37 cellular contexts compared by ENCODE assay signal in the genomic region with DNA sequence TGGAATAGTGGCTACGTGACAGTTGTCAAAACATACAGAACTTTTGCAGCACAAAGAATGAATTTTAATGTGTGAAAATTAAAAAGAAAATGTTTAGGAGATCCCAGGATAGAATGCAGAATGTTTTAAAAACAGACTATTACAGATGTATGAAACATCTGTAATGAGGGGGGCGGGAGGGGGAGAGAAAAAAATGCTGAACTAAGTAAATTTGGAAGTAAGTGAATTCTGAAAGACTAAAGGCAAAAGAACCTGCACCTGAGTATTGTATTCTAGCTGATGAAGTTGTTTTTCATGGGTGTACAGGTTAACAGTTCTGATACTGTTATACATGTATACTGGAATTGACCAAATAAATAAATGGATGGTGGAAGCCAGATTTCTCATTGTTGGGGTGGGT.
"Had no signal": no experiment of that assay in that cellular context is flagged by ENCODE, and none has a peak within 500 bp of the region (broad histone marks: within the 10 kb centered on the region; RNA-seq: fewer than 3 reads in every experiment).

No MANE protein-coding gene starts in this region.

- FAIRE-seq: bronchial epithelial cell, TTC549 had no signal

- H3K4me1 Mint-ChIP-seq: activated CD4-positive, alpha-beta memory T cell treated with anti-CD3 and anti-CD28 coated beads, Interleukin-2, amount 10 ng/mL, durations not matched to agents 7 days and 5 days; activated CD8-positive, alpha-beta memory T cell treated with anti-CD3 and anti-CD28 coated beads, Interleukin-2, amount 10 ng/mL, durations not matched to agents 7 days and 5 days; activated naive CD4-positive, alpha-beta T cell treated with anti-CD3 and anti-CD28 coated beads, Interleukin-2, amount 10 ng/mL, durations not matched to agents 7 days and 5 days; activated naive CD8-positive, alpha-beta T cell treated with anti-CD3 and anti-CD28 coated beads, Interleukin-2, amount 10 ng/mL, durations not matched to agents 7 days and 5 days had no signal

- H3K27ac Mint-ChIP-seq: activated B cell treated with CpG ODN at 0.5 μM for 24 hours; activated CD4-positive, alpha-beta memory T cell treated with anti-CD3 and anti-CD28 coated beads, Interleukin-2, amount 10 ng/mL, durations not matched to agents 7 days and 5 days; activated CD4-positive, alpha-beta T cell treated with anti-CD3 and anti-CD28 coated beads for 36 hours; activated CD8-positive, alpha-beta memory T cell treated with anti-CD3 and anti-CD28 coated beads, Interleukin-2, amount 10 ng/mL, durations not matched to agents 7 days and 5 days; activated CD8-positive, alpha-beta T cell treated with anti-CD3 and anti-CD28 coated beads, Interleukin-2, amount 10 ng/mL, durations not matched to agents 7 days and 5 days; activated naive CD4-positive, alpha-beta T cell treated with anti-CD3 and anti-CD28 coated beads, Interleukin-2, amount 10 ng/mL, durations not matched to agents 7 days and 5 days; activated naive CD4-positive, alpha-beta T cell treated with anti-CD3 and anti-CD28 coated beads, Interleukin-2, amount 50 U/mL, for 24 hours; activated naive CD8-positive, alpha-beta T cell; activated naive CD8-positive, alpha-beta T cell treated with anti-CD3 and anti-CD28 coated beads, Interleukin-2, amount 10 ng/mL, durations not matched to agents 7 days and 5 days; activated naive CD8-positive, alpha-beta T cell treated with anti-CD3 and anti-CD28 coated beads, Interleukin-2, amount 50 U/mL, for 24 hours; activated T-cell treated with anti-CD3 and anti-CD28 coated beads, Interleukin-2, amount 50 U/mL, for 24 hours; activated T-helper 2 cell treated with anti-CD3 and anti-CD28 coated beads, Interferon-gamma antibody, Interleukin-2, Interleukin-4, amounts not matched to agents 10 μg/mL and 5 μg/mL and 100 μg/mL, durations not matched to agents 14 hours and 24 hours and 36 hours; brain; T-helper 1 cell treated with Interleukin-12 subunit alpha and Interleukin-12 subunit beta and Interleukin-4 antibody, amounts not matched to agents 30 μg/mL and 1 μg/mL, for 36 hours; T-helper 2 cell treated with Interferon-gamma antibody and Interleukin-4, amounts not matched to agents 5 μg/mL and 100 μg/mL, for 36 hours had no signal

- H3K9me3 Mint-ChIP-seq: activated CD4-positive, alpha-beta memory T cell treated with anti-CD3 and anti-CD28 coated beads, Interleukin-2, amount 10 ng/mL, durations not matched to agents 7 days and 5 days; activated T-helper 2 cell treated with anti-CD3 and anti-CD28 coated beads, Interferon-gamma antibody, Interleukin-2, Interleukin-4, amounts not matched to agents 10 μg/mL and 5 μg/mL and 100 μg/mL, durations not matched to agents 14 hours and 24 hours and 36 hours; central memory CD8-positive, alpha-beta T cell had no signal

- H3K4me3 ChIP-seq: ascending aorta, cardiac muscle cell had no signal

- H3K27me3 ChIP-seq: ascending aorta, cardiac muscle cell had no signal

- H3K27ac ChIP-seq: ascending aorta, cardiac muscle cell, VCaP had no signal

- DNase-seq: activated B cell treated with CpG ODN at 0.5 μM for 24 hours; activated CD4-positive, alpha-beta memory T cell treated with anti-CD3 and anti-CD28 coated beads, Interleukin-2, amount 10 ng/mL, durations not matched to agents 7 days and 5 days; activated CD4-positive, alpha-beta T cell treated with anti-CD3 and anti-CD28 coated beads for 36 hours; activated CD4-positive, alpha-beta T cell treated with anti-CD3 and anti-CD28 coated beads for 48 hours; activated CD4-positive, alpha-beta T cell treated with anti-CD3 and anti-CD28 coated beads, Interleukin-2, amount 50 U/mL, for 48 hours; activated CD4-positive, CD25-positive, alpha-beta regulatory T cell treated with anti-CD3 and anti-CD28 coated beads, Interleukin-2, amount 50 U/mL, for 72 hours; activated CD8-positive, alpha-beta memory T cell treated with anti-CD3 and anti-CD28 coated beads for 24 hours; activated CD8-positive, alpha-beta memory T cell treated with anti-CD3 and anti-CD28 coated beads, Interleukin-2, amount 10 ng/mL, durations not matched to agents 7 days and 5 days; activated CD8-positive, alpha-beta memory T cell treated with anti-CD3 and anti-CD28 coated beads, Interleukin-2, amount 50 U/mL, for 48 hours; activated CD8-positive, alpha-beta T cell treated with anti-CD3 and anti-CD28 coated beads, Interleukin-2, amount 10 ng/mL, durations not matched to agents 7 days and 5 days; activated effector memory CD4-positive, alpha-beta T cell treated with Interleukin-2 at 50 U/mL for 16 hours; activated gamma-delta T cell; activated naive CD4-positive, alpha-beta T cell treated with anti-CD3 and anti-CD28 coated beads, Interleukin-2, amount 10 ng/mL, durations not matched to agents 7 days and 5 days; activated naive CD4-positive, alpha-beta T cell treated with Interleukin-2 at 50 U/mL for 16 hours; activated naive CD8-positive, alpha-beta T cell treated with anti-CD3 and anti-CD28 coated beads, Interleukin-2, amount 10 ng/mL, durations not matched to agents 7 days and 5 days; activated naive CD8-positive, alpha-beta T cell treated with anti-CD3 and anti-CD28 coated beads, Interleukin-2, amount 50 U/mL, for 24 hours; activated T-cell treated with anti-CD3 and anti-CD28 coated beads, Interleukin-2, amount 50 U/mL, for 24 hours; activated T-cell treated with anti-CD3 and anti-CD28 coated beads, Interleukin-2, amount 50 U/mL, for 48 hours; amygdala; anterior cingulate cortex; caudate nucleus; cerebellar nuclear complex; T-helper 1 cell; T-helper 2 cell; T-helper 9 cell had no signal

- ATAC-seq: activated CD4-positive, alpha-beta T cell treated with anti-CD3 and anti-CD28 coated beads for 36 hours; activated CD8-positive, alpha-beta memory T cell treated with anti-CD3 and anti-CD28 coated beads, Interleukin-2, amount 10 ng/mL, durations not matched to agents 7 days and 5 days; activated CD8-positive, alpha-beta T cell treated with anti-CD3 and anti-CD28 coated beads, Interleukin-2, amount 10 ng/mL, durations not matched to agents 7 days and 5 days; activated naive CD8-positive, alpha-beta T cell treated with anti-CD3 and anti-CD28 coated beads, Interleukin-2, amount 50 U/mL, for 24 hours had no signal

- H3K9me3 ChIP-seq: ascending aorta had no signal

- H3K4me3 Mint-ChIP-seq: activated B cell treated with CpG ODN at 0.5 μM for 24 hours; activated CD4-positive, alpha-beta memory T cell treated with anti-CD3 and anti-CD28 coated beads, Interleukin-2, amount 10 ng/mL, durations not matched to agents 7 days and 5 days; activated CD4-positive, alpha-beta T cell treated with anti-CD3 and anti-CD28 coated beads for 36 hours; activated CD8-positive, alpha-beta memory T cell treated with anti-CD3 and anti-CD28 coated beads, Interleukin-2, amount 10 ng/mL, durations not matched to agents 7 days and 5 days; activated CD8-positive, alpha-beta T cell treated with anti-CD3 and anti-CD28 coated beads, Interleukin-2, amount 10 ng/mL, durations not matched to agents 7 days and 5 days; activated naive CD4-positive, alpha-beta T cell treated with anti-CD3 and anti-CD28 coated beads, Interleukin-2, amount 10 ng/mL, durations not matched to agents 7 days and 5 days; activated naive CD4-positive, alpha-beta T cell treated with anti-CD3 and anti-CD28 coated beads, Interleukin-2, amount 50 U/mL, for 24 hours; activated naive CD8-positive, alpha-beta T cell; activated naive CD8-positive, alpha-beta T cell treated with anti-CD3 and anti-CD28 coated beads, Interleukin-2, amount 10 ng/mL, durations not matched to agents 7 days and 5 days; activated naive CD8-positive, alpha-beta T cell treated with anti-CD3 and anti-CD28 coated beads, Interleukin-2, amount 50 U/mL, for 24 hours; activated T-cell treated with anti-CD3 and anti-CD28 coated beads, Interleukin-2, amount 50 U/mL, for 24 hours; brain; central memory CD8-positive, alpha-beta T cell; T-helper 1 cell treated with Interleukin-12 subunit alpha and Interleukin-12 subunit beta and Interleukin-4 antibody, amounts not matched to agents 30 μg/mL and 1 μg/mL, for 36 hours; T-helper 2 cell treated with Interferon-gamma antibody and Interleukin-4, amounts not matched to agents 5 μg/mL and 100 μg/mL, for 36 hours had no signal

- H3K36me3 ChIP-seq: ascending aorta, cardiac muscle cell had no signal

- H3K36me3 Mint-ChIP-seq: activated naive CD4-positive, alpha-beta T cell treated with anti-CD3 and anti-CD28 coated beads, Interleukin-2, amount 10 ng/mL, durations not matched to agents 7 days and 5 days had no signal

- H3K27me3 Mint-ChIP-seq: activated B cell treated with CpG ODN at 0.5 μM for 24 hours; activated CD4-positive, alpha-beta memory T cell treated with anti-CD3 and anti-CD28 coated beads, Interleukin-2, amount 10 ng/mL, durations not matched to agents 7 days and 5 days; activated CD4-positive, alpha-beta T cell treated with anti-CD3 and anti-CD28 coated beads for 36 hours; activated CD8-positive, alpha-beta memory T cell treated with anti-CD3 and anti-CD28 coated beads, Interleukin-2, amount 10 ng/mL, durations not matched to agents 7 days and 5 days; activated naive CD4-positive, alpha-beta T cell treated with anti-CD3 and anti-CD28 coated beads, Interleukin-2, amount 10 ng/mL, durations not matched to agents 7 days and 5 days; activated naive CD4-positive, alpha-beta T cell treated with anti-CD3 and anti-CD28 coated beads, Interleukin-2, amount 50 U/mL, for 24 hours; activated naive CD8-positive, alpha-beta T cell; activated naive CD8-positive, alpha-beta T cell treated with anti-CD3 and anti-CD28 coated beads, Interleukin-2, amount 10 ng/mL, durations not matched to agents 7 days and 5 days; activated naive CD8-positive, alpha-beta T cell treated with anti-CD3 and anti-CD28 coated beads, Interleukin-2, amount 50 U/mL, for 24 hours; activated T-cell treated with anti-CD3 and anti-CD28 coated beads, Interleukin-2, amount 50 U/mL, for 24 hours; brain; central memory CD8-positive, alpha-beta T cell had no signal
